In the genomic region with DNA sequence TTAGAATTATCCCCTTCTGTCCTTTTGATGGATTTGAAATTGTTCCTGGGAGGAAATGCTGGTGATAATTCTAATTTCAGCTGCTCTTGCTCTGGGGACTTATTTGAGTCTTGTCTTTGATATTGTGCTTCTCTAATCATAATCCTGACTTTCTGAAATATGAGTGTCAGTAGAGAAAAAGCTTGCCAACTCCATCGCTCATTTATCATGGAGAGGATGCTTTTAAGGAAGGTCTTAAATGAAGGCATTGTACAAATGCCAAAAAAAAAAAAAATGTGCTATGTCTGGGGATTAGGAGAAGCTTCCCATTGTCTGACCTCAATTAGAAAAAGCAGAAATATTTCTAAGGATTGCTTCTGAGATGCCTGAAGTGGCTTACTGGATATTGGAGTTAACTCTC, we compare ENCODE assay signal across 28 cellular contexts.
"Had no signal": no experiment of that assay in that cellular context is flagged by ENCODE, and none has a peak within 500 bp of the region (broad histone marks: within the 10 kb centered on the region; RNA-seq: fewer than 3 reads in every experiment).

No MANE protein-coding gene starts in this region.

- H3K9ac ChIP-seq: neural progenitor cell, parathyroid adenoma had no signal

- H3K27ac ChIP-seq: left lung, lower lobe of right lung, neural progenitor cell, neutrophil, parathyroid adenoma, psoas muscle, right atrium auricular region, right lobe of liver, tibial nerve, uterus had no signal

- H3K79me2 ChIP-seq: parathyroid adenoma had no signal

- ATAC-seq: left cardiac atrium; left lung; lower lobe of right lung; naive thymus-derived CD8-positive, alpha-beta T cell; psoas muscle; right lobe of liver; stimulated activated memory B cell treated with anti-CD40 and anti-IgM and Interleukin-4, amounts not matched to agents 10 μg/mL and 1 μg/mL and 100 μg/mL, for 72 hours; stimulated activated naive CD8-positive, alpha-beta T cell treated with anti-CD3 and anti-CD28 coated beads, Interleukin-15, amount 100 ng/mL, for 72 hours had no signal

- H3K4me2 ChIP-seq: neural progenitor cell, smooth muscle cell had no signal

- H3K9me3 ChIP-seq: left lung, lower lobe of right lung, neutrophil, psoas muscle, right atrium auricular region, right lobe of liver, tibial nerve, uterus had no signal

- H2AFZ ChIP-seq: parathyroid adenoma had no signal

- DNase-seq: hippocampal formation; kidney glomerular epithelial cell; left cardiac atrium; left lung; lower lobe of right lung; mammary epithelial cell; mesenchymal stem cell; naive thymus-derived CD8-positive, alpha-beta T cell; nephron progenitor cell; occipital lobe; psoas muscle; right lobe of liver; stimulated activated CD4-positive, alpha-beta T cell treated with anti-CD3 and anti-CD28 coated beads, Interleukin-1b, Interleukin-23, amount 100 ng/mL, for 48 hours; stimulated activated CD4-positive, alpha-beta T cell treated with anti-CD3 and anti-CD28 coated beads, Interleukin-2, amount 100 ng/mL, for 48 hours; stimulated activated CD4-positive, alpha-beta T cell treated with anti-CD3 and anti-CD28 coated beads, Interleukin-4, amount 100 ng/mL, for 4 hours; stimulated activated CD8-positive, alpha-beta memory T cell treated with anti-CD3 and anti-CD28 coated beads, Interleukin-4, amount 100 ng/mL, for 48 hours; stimulated activated naive CD4-positive, alpha-beta T cell treated with Interleukin-2 at 50 U/mL for 16 hours; stimulated activated naive CD8-positive, alpha-beta T cell treated with anti-CD3 and anti-CD28 coated beads, Interleukin-15, amount 100 ng/mL, for 72 hours; substantia nigra; uterus had no signal

- H3K27me3 ChIP-seq: left lung, neural progenitor cell, neutrophil, right atrium auricular region, right lobe of liver, tibial nerve, uterus had no signal

- H3K4me1 Mint-ChIP-seq: stimulated activated memory B cell treated with anti-CD40 and anti-IgM and Interleukin-4, amounts not matched to agents 10 μg/mL and 1 μg/mL and 100 μg/mL, for 72 hours; stimulated activated naive CD8-positive, alpha-beta T cell treated with anti-CD3 and anti-CD28 coated beads, Interleukin-15, amount 100 ng/mL, for 72 hours had no signal

- H3K4me1 ChIP-seq: left lung, lower lobe of right lung, parathyroid adenoma, psoas muscle, right atrium auricular region, right lobe of liver, tibial nerve, uterus had no signal

- H3K36me3 ChIP-seq: left lung, lower lobe of right lung, neural progenitor cell, neutrophil, right atrium auricular region, right lobe of liver, tibial nerve had no signal

- H3K27ac Mint-ChIP-seq: naive thymus-derived CD8-positive, alpha-beta T cell; nephron progenitor cell; neural progenitor cell; stimulated activated memory B cell treated with anti-CD40 and anti-IgM and Interleukin-4, amounts not matched to agents 10 μg/mL and 1 μg/mL and 100 μg/mL, for 72 hours; stimulated activated naive CD8-positive, alpha-beta T cell treated with anti-CD3 and anti-CD28 coated beads, Interleukin-15, amount 100 ng/mL, for 72 hours; type B pancreatic cell had no signal

- H3K4me3 ChIP-seq: left lung, lower lobe of right lung, neural progenitor cell, psoas muscle, right atrium auricular region, right lobe of liver, smooth muscle cell, tibial nerve, uterus had no signal

- H3K4me3 Mint-ChIP-seq: naive thymus-derived CD8-positive, alpha-beta T cell; nephron progenitor cell; neural progenitor cell; stimulated activated memory B cell treated with anti-CD40 and anti-IgM and Interleukin-4, amounts not matched to agents 10 μg/mL and 1 μg/mL and 100 μg/mL, for 72 hours; stimulated activated naive CD8-positive, alpha-beta T cell treated with anti-CD3 and anti-CD28 coated beads, Interleukin-15, amount 100 ng/mL, for 72 hours; type B pancreatic cell had no signal

- H3K9me3 Mint-ChIP-seq: naive thymus-derived CD8-positive, alpha-beta T cell; nephron progenitor cell; neural progenitor cell; stimulated activated memory B cell treated with anti-CD40 and anti-IgM and Interleukin-4, amounts not matched to agents 10 μg/mL and 1 μg/mL and 100 μg/mL, for 72 hours; stimulated activated naive CD8-positive, alpha-beta T cell treated with anti-CD3 and anti-CD28 coated beads, Interleukin-15, amount 100 ng/mL, for 72 hours; type B pancreatic cell had no signal

- H3K36me3 Mint-ChIP-seq: naive thymus-derived CD8-positive, alpha-beta T cell; neural progenitor cell; stimulated activated memory B cell treated with anti-CD40 and anti-IgM and Interleukin-4, amounts not matched to agents 10 μg/mL and 1 μg/mL and 100 μg/mL, for 72 hours; type B pancreatic cell had no signal
